19 cellular contexts compared by ENCODE assay signal in the genomic region with DNA sequence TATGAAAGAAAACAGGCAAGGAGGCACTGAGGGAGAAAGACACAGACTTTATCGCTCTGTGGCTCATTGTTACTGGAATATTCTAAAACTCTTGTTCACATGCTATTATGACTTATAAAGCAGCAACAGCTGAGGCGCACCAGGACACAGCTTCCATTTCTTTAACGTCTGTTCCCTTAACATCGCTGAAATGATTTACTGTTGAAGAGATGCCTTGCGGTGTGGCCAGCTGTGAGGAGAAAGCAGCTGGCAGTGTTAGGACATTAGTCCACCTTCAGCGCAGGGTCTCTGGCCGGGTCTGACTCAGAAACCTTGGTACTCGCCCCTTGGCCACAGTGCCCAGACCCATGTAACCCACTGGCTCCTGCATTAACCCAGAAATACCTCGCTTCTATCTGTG. TPM values are rescaled to one million over a fixed set of nuclear protein-coding genes. Genes with fewer than 3 reads are reported as not detected.
DNase-seq lines count a peak whose midpoint lies in the region; ATAC-seq, FAIRE-seq and TF ChIP-seq lines count a peak whose summit lies in the region.
"Had no signal": no experiment of that assay in that cellular context is flagged by ENCODE, and none has a peak within 500 bp of the region (broad histone marks: within the 10 kb centered on the region; RNA-seq: fewer than 3 reads in every experiment).

No MANE protein-coding gene starts in this region.

- no peak overlapping the region for H3K4me3 Mint-ChIP-seq in activated naive CD8-positive, alpha-beta T cell treated with anti-CD3 and anti-CD28 coated beads, Interleukin-2, amount 50 U/mL, for 24 hours
- no peak overlapping the region for H3K4me3 Mint-ChIP-seq in natural killer cell
- H3K4me3 Mint-ChIP-seq: H9 had no signal

- POLR2A ChIA-PET in HCT116 (lab: Charles Lee): no interaction called here
- POLR2A ChIA-PET in HepG2 (lab: Yijun Ruan, JAX): interaction anchor here (1.9 kb wide), 1 partner anchor 10 kb away, joined by 8 read pairs; the partner anchor contains the start of gene VAMP3

- TF ChIP-seq CTCF in HCT116 (IDR thresholded peaks at IDR 0.05 in 2 of 3, conservative IDR thresholded peaks at IDR 0.05 in 1 of 3; ENCODE audit: borderline replicate concordance in 1 of 3, insufficient read depth in 1 of 3, low read depth in 2 of 3, low read length in 2 of 3) (no peak), natural killer cell (IDR thresholded peaks at IDR 0.05) (no peak), tibial artery (IDR thresholded peaks at IDR 0.05) (no peak), HepG2 (CRISPR knock-in tag; IDR thresholded peaks at IDR 0.05) (no peak)

- H3K9me2 ChIP-seq in HCT116 (ENCODE audit: insufficient read depth): no peaks in the 10 kb centered on the region

- H3K4me1 Mint-ChIP-seq in activated naive CD8-positive, alpha-beta T cell treated with anti-CD3 and anti-CD28 coated beads, Interleukin-2, amount 50 U/mL, for 24 hours: peaks cover 26% of the 10 kb centered on the region
- H3K4me1 Mint-ChIP-seq in natural killer cell: peaks cover 21 to 27% of the 10 kb centered on the region in 2 donors

- ATAC-seq in HCT116 (no peak), natural killer cell (no peak), HepG2 (no peak)
- no peak for ATAC-seq in activated naive CD8-positive, alpha-beta T cell treated with anti-CD3 and anti-CD28 coated beads, Interleukin-2, amount 50 U/mL, for 24 hours
- ATAC-seq: A549 had no signal

- no peak for TF ChIP-seq EP300 in HepG2 (IDR thresholded peaks at IDR 0.05; ENCODE audit: low read depth in 2 of 2, low read length in 2 of 2)
- TF ChIP-seq EP300 in HepG2 (CRISPR knock-in tag; IDR thresholded peaks at IDR 0.05; ENCODE audit: borderline replicate concordance): no peak

- TF ChIP-seq RAD21 in HCT116 (IDR thresholded peaks at IDR 0.05; ENCODE audit: low read depth) (no peak), HepG2 (CRISPR knock-in tag; IDR thresholded peaks at IDR 0.05) (no peak)

- peaks cover 0 to 44% (median 15%) of the 10 kb centered on the region in 11 experiments; a peak in 12 of 22 replicates for H4K20me1 ChIP-seq in BLaER1 treated with 17β-estradiol and CSF1 and Interleukin-3, amounts not matched to agents 10 nM and 100 nM
- H4K20me1 ChIP-seq in HCT116 (ENCODE audit: insufficient read depth) (no peaks in the 10 kb centered on the region), HepG2 (ENCODE audit: insufficient read depth, low read length) (no peaks in the 10 kb centered on the region)

- H3K9ac ChIP-seq in BLaER1 treated with 17β-estradiol and CSF1 and Interleukin-3, amounts not matched to agents 10 nM and 100 nM: peak overlapping the region in 9 of 11 experiments; percentile 11 to 72 (median 36); a peak in 12 of 22 replicates
- H3K9ac ChIP-seq in HCT116 (ENCODE audit: low read length) (no peak overlapping the region), HepG2 (ENCODE audit: insufficient read depth, low read depth, low read length) (no peak overlapping the region)

- no peak for FAIRE-seq in HepG2 (lab: Jason Lieb, UNC)
- FAIRE-seq: A549 had no signal

- BruUV-seq in HCT116 (replicated peaks; lab: Mats Ljungman, UMichigan) (TSS peak; percentile 4), HepG2 (replicated peaks; lab: Mats Ljungman, UMichigan) (no TSS peak)

- H3K4me2 ChIP-seq in BLaER1 treated with 17β-estradiol and CSF1 and Interleukin-3, amounts not matched to agents 10 nM and 100 nM: peak overlapping the region; percentile 87 to 96 (median 93)
- H3K4me2 ChIP-seq in HCT116 (ENCODE audit: low read length) (no peak overlapping the region), HepG2 (ENCODE audit: low read depth, low read length) (no peak overlapping the region)
- H3K4me2 ChIP-seq: A549 had no signal

- peaks cover 32 to 46% (median 39%) of the 10 kb centered on the region in 10 experiments for H3K4me1 ChIP-seq in BLaER1 treated with 17β-estradiol and CSF1 and Interleukin-3, amounts not matched to agents 10 nM and 100 nM
- H3K4me1 ChIP-seq in HCT116 (ENCODE audit: control insufficient read depth in 1 of 2, insufficient read depth in 2 of 2, low read length in 2 of 2): peaks cover 0 to 13% of the 10 kb centered on the region in 2 experiments; a peak in 3 of 4 replicates
- peaks cover 0 to 25% (median 12%) of the 10 kb centered on the region in 4 donors for H3K4me1 ChIP-seq in tibial artery
- H3K4me1 ChIP-seq in HepG2 (ENCODE audit: insufficient read depth, low read length): peaks cover 28% of the 10 kb centered on the region

- peak overlapping the region; percentile 32 for H3K27ac Mint-ChIP-seq in activated naive CD8-positive, alpha-beta T cell treated with anti-CD3 and anti-CD28 coated beads, Interleukin-2, amount 50 U/mL, for 24 hours
- peak overlapping the region; percentile 57 to 82 for H3K27ac Mint-ChIP-seq in natural killer cell

- RAD21 ChIA-PET in HCT116 (lab: Charles Lee; ENCODE audit: low non-redundant PET in 1 of 2, low total read pairs in 2 of 2, uncharacterized antibody in 2 of 2, unreplicated experiment in 2 of 2): no interaction called here

- WGBS in HepG2 (ENCODE audit: low lambda C conversion rate): 97% methylated on average over 9 of the region's 9 CpGs

- H3K4me3 ChIP-seq in BLaER1 treated with 17β-estradiol and CSF1 and Interleukin-3, amounts not matched to agents 10 nM and 100 nM: peak overlapping the region in 7 of 10 experiments; percentile 21 to 69 (median 42); a peak in 7 of 20 replicates
- H3K4me3 ChIP-seq in HCT116 (replicated peaks in 1 of 2; ENCODE audit: low read depth in 1 of 2, low read length in 2 of 2) (no peak overlapping the region), tibial artery (no peak overlapping the region), HepG2 (replicated peaks in 1 of 3; ENCODE audit: insufficient read depth in 1 of 3, low read depth in 2 of 3, low read length in 3 of 3) (no peak overlapping the region)
- H3K4me3 ChIP-seq: A549, SJCRH30 had no signal

- peaks cover 15% of the 10 kb centered on the region for H3K36me3 Mint-ChIP-seq in activated naive CD8-positive, alpha-beta T cell treated with anti-CD3 and anti-CD28 coated beads, Interleukin-2, amount 50 U/mL, for 24 hours (ENCODE audit: low read depth)
- no peaks in the 10 kb centered on the region for H3K36me3 Mint-ChIP-seq in natural killer cell

- DNase-seq in HCT116 (ENCODE audit: low read depth, low spot score) (no peak), natural killer cell (no peak), tibial artery (no peak), HepG2 (ENCODE audit: low spot score) (no peak), anterior cingulate cortex (lab: John Stamatoyannopoulos, UW) (no peak)
- DNase-seq in activated naive CD8-positive, alpha-beta T cell treated with anti-CD3 and anti-CD28 coated beads, Interleukin-2, amount 50 U/mL, for 24 hours: no peak
- no peak for DNase-seq in effector CD4-positive, alpha-beta T cell
- DNase-seq: C1 segment of cervical spinal cord, DMS153, H9, NCI-H1417, NCI-H187, NCI-H2107, NCI-H2227 treated with DMSO at 0.1 percent for 48 hours, NCI-H510A treated with DMSO at 0.1 percent for 48 hours, NCI-H82, SJCRH30 had no signal

- no peaks in the 10 kb centered on the region for H3K9me3 Mint-ChIP-seq in activated naive CD8-positive, alpha-beta T cell treated with anti-CD3 and anti-CD28 coated beads, Interleukin-2, amount 50 U/mL, for 24 hours
- no peaks in the 10 kb centered on the region for H3K9me3 Mint-ChIP-seq in natural killer cell

- H2AFZ ChIP-seq in HCT116 (ENCODE audit: low read depth, low read length, poor library complexity, severe bottlenecking) (no peak overlapping the region), HepG2 (ENCODE audit: low read length) (no peak overlapping the region)

- no peaks in the 10 kb centered on the region for H3K27me3 Mint-ChIP-seq in activated naive CD8-positive, alpha-beta T cell treated with anti-CD3 and anti-CD28 coated beads, Interleukin-2, amount 50 U/mL, for 24 hours
- no peaks in the 10 kb centered on the region for H3K27me3 Mint-ChIP-seq in natural killer cell (ENCODE audit: low read depth in 2 of 2)

- no peaks in the 10 kb centered on the region for H3K27me3 ChIP-seq in BLaER1 treated with 17β-estradiol and CSF1 and Interleukin-3, amounts not matched to agents 10 nM and 100 nM
- no peaks in the 10 kb centered on the region for H3K27me3 ChIP-seq in HCT116 (ENCODE audit: insufficient read depth, low read length)
- no peaks in the 10 kb centered on the region for H3K27me3 ChIP-seq in tibial artery
- H3K27me3 ChIP-seq in HepG2 (ENCODE audit: control insufficient read depth in 1 of 2, insufficient read depth in 2 of 2, low read length in 2 of 2): no peaks in the 10 kb centered on the region
- H3K27me3 ChIP-seq: SJCRH30 had no signal

- CTCF ChIA-PET in HCT116 (lab: Charles Lee): no interaction called here
- CTCF ChIA-PET in HepG2 (lab: Yijun Ruan, JAX; ENCODE audit: low intra/inter-chr PET ratio, low total read pairs): no interaction called here

- intact Hi-C loops in HCT116 (cut with micrococcal nuclease): loop anchor here (5.0 kb wide), 1 partner anchor 181 kb away; the partner anchor contains the start of gene PARK7
- intact Hi-C loops in natural killer cell (cut with micrococcal nuclease): loop anchor here (10.0 kb wide), 1 partner anchor 996 kb away; the partner anchor contains the start of gene CAMTA1
- intact Hi-C loops in tibial artery (cut with DNase I; ENCODE audit: low total_unique reads): no loop called here
- intact Hi-C loops in HepG2 (cut with micrococcal nuclease; ENCODE audit: unreplicated experiment): no loop called here

- in situ Hi-C loops in HepG2 (cut with HindIII; ENCODE audit: extremely low pct_ligation_motif_present, low pct_unique_long_range_greater_than_20kb): no loop called here

- H3K79me2 ChIP-seq in HCT116 (ENCODE audit: insufficient read depth, low read length) (peaks cover 7% of the 10 kb centered on the region), HepG2 (ENCODE audit: insufficient read depth, low read length) (peaks cover 2% of the 10 kb centered on the region)

- TF ChIP-seq POLR2A in HCT116 (IDR thresholded peaks at IDR 0.05; ENCODE audit: borderline replicate concordance, extremely low read depth, insufficient read depth, insufficient read length) (no peak), HepG2 (IDR thresholded peaks at IDR 0.05; ENCODE audit: insufficient read depth in 1 of 2, low read depth in 2 of 2, low read length in 2 of 2) (no peak)

- peaks cover 49 to 54% (median 51%) of the 10 kb centered on the region in 11 experiments for H3K36me3 ChIP-seq in BLaER1 treated with 17β-estradiol and CSF1 and Interleukin-3, amounts not matched to agents 10 nM and 100 nM
- H3K36me3 ChIP-seq in HCT116 (ENCODE audit: control insufficient read depth in 1 of 2, insufficient read depth in 2 of 2, low read length in 2 of 2) (peaks cover 11% of the 10 kb centered on the region in 2 experiments; a peak in 3 of 4 replicates), tibial artery (peaks cover 37 to 55% (median 49%) of the 10 kb centered on the region in 3 donors), HepG2 (replicated peaks in 1 of 2; ENCODE audit: control insufficient read depth in 1 of 2, insufficient read depth in 2 of 2, low read length in 2 of 2) (peaks cover 9 to 39% of the 10 kb centered on the region in 2 experiments; a peak in 4 of 5 replicates)

- peak overlapping the region in 9 of 11 experiments; percentile 46 to 71 (median 60); a peak in 16 of 22 replicates for H3K27ac ChIP-seq in BLaER1 treated with 17β-estradiol and CSF1 and Interleukin-3, amounts not matched to agents 10 nM and 100 nM
- H3K27ac ChIP-seq in HCT116 (ENCODE audit: low read depth, low read length) (no peak overlapping the region), tibial artery (no peak overlapping the region), HepG2 (ENCODE audit: extremely low read length, insufficient read depth, low read length) (no peak overlapping the region)
- H3K27ac ChIP-seq: A549, SJCRH30 had no signal

- H3K9me3 ChIP-seq in BLaER1 treated with 17β-estradiol and CSF1 and Interleukin-3, amounts not matched to agents 10 nM and 100 nM (replicated peaks in 1 of 11): peaks cover 0 to 11% (median 4%) of the 10 kb centered on the region in 11 experiments; a peak in 12 of 22 replicates
- no peaks in the 10 kb centered on the region for H3K9me3 ChIP-seq in HCT116 (ENCODE audit: control insufficient read depth in 1 of 2, insufficient read depth in 1 of 2, low read depth in 1 of 2, low read length in 2 of 2)
- H3K9me3 ChIP-seq in tibial artery: no peaks in the 10 kb centered on the region
- no peaks in the 10 kb centered on the region for H3K9me3 ChIP-seq in HepG2 (ENCODE audit: low read length)
- H3K9me3 ChIP-seq: A549, SJCRH30 had no signal

RNA-seq across cellular contexts. Expression of gene PER3, which starts 3.1 kb away (rescaled TPM):
- total RNA-seq in HCT116 (2021; ENCODE audit: unreplicated experiment) (5.8 TPM), natural killer cell (10 to 100 TPM in 2 of 3 donors, 1 to 10 TPM in 1; 9.1 to 20.8 (median 19.2) TPM), HepG2 (2016; rRNA removed; fragmentation: Illumina TruSeq; extraction: Trizol) (3.0 and 3.3 TPM in 2 replicates)
- polyA plus RNA-seq in HCT116 (2012): 2.4 and 3.0 TPM in 2 replicates
- total RNA-seq in HepG2 (2016; cell fraction: cytosol; rRNA removed; fragmentation: Illumina TruSeq; extraction: Trizol; ENCODE audit: low read depth): 1.1 and 1.2 TPM in 2 replicates
- total RNA-seq in HepG2 (2016; cell fraction: insoluble cytoplasmic fraction; rRNA removed; fragmentation: Illumina TruSeq; extraction: Trizol): 2.8 and 3.0 TPM in 2 replicates
- 2.3 and 3.0 TPM in 2 replicates for total RNA-seq in HepG2 (2016; cell fraction: membrane; rRNA removed; fragmentation: Illumina TruSeq; extraction: Trizol)
- 4.0 and 5.0 TPM in 2 replicates for total RNA-seq in HepG2 (2016; cell fraction: nucleus; rRNA removed; fragmentation: Illumina TruSeq; extraction: Trizol)
- polyA plus RNA-seq in HepG2 (2011; rRNA removed): 5.3 and 6.0 TPM in 2 replicates
- polyA plus RNA-seq in HepG2 (2011; cell fraction: cytosol; rRNA removed): 2.6 and 3.0 TPM in 2 replicates
- 6.4 and 8.2 TPM in 2 replicates for polyA plus RNA-seq in HepG2 (2011; cell fraction: nucleus; rRNA removed)
- polyA plus RNA-seq in HepG2 (2012): 2.7 TPM in 2 replicates
- 0.69 and 0.78 TPM in 2 replicates for polyA plus RNA-seq in HepG2 (2016; cell fraction: cytosol; fragmentation: Illumina TruSeq; extraction: Trizol; ENCODE audit: low read depth)
- 2.9 and 3.3 TPM in 2 replicates for polyA plus RNA-seq in HepG2 (2016; cell fraction: insoluble cytoplasmic fraction; fragmentation: Illumina TruSeq; extraction: Trizol; ENCODE audit: low read depth)
- 1.3 and 1.5 TPM in 2 replicates for polyA plus RNA-seq in HepG2 (2016; cell fraction: membrane; fragmentation: Illumina TruSeq; extraction: Trizol; ENCODE audit: low read depth)
- 8.9 and 10.2 TPM in 2 replicates for polyA plus RNA-seq in HepG2 (2016; cell fraction: nucleus; fragmentation: Illumina TruSeq; extraction: Trizol; ENCODE audit: insufficient read depth, low read depth)
- polyA minus RNA-seq in HepG2 (2011; rRNA and poly(A)+ RNA removed; ENCODE audit: low replicate concordance): 2.5 and 9.5 TPM in 2 replicates
- polyA minus RNA-seq in HepG2 (2011; cell fraction: cytosol; rRNA and poly(A)+ RNA removed): 2.4 and 4.8 TPM in 2 replicates
- 11.1 and 12.4 TPM in 2 replicates for polyA minus RNA-seq in HepG2 (2011; cell fraction: nucleus; rRNA and poly(A)+ RNA removed)

RNA-seq across cellular contexts. Expression of gene VAMP3, which starts 9.9 kb away (rescaled TPM):
- total RNA-seq in HCT116 (2021; ENCODE audit: unreplicated experiment) (79.3 TPM), natural killer cell (100 to 1,000 TPM in 1 of 3 donors, 10 to 100 TPM in 2; 86.9 to 110 (median 92.2) TPM), HepG2 (2016; rRNA removed; fragmentation: Illumina TruSeq; extraction: Trizol) (75.3 and 102 TPM in 2 replicates)
- 39.1 and 45.6 TPM in 2 replicates for polyA plus RNA-seq in HCT116 (2012)
- 16.6 and 20.3 TPM in 2 replicates for total RNA-seq in HepG2 (2016; cell fraction: cytosol; rRNA removed; fragmentation: Illumina TruSeq; extraction: Trizol; ENCODE audit: low read depth)
- total RNA-seq in HepG2 (2016; cell fraction: insoluble cytoplasmic fraction; rRNA removed; fragmentation: Illumina TruSeq; extraction: Trizol): 73.2 and 109 TPM in 2 replicates
- total RNA-seq in HepG2 (2016; cell fraction: membrane; rRNA removed; fragmentation: Illumina TruSeq; extraction: Trizol): 75.9 and 77.4 TPM in 2 replicates
- 43.2 and 44.6 TPM in 2 replicates for total RNA-seq in HepG2 (2016; cell fraction: nucleus; rRNA removed; fragmentation: Illumina TruSeq; extraction: Trizol)
- polyA plus RNA-seq in HepG2 (2011; rRNA removed): 75.8 and 88.7 TPM in 2 replicates
- polyA plus RNA-seq in HepG2 (2011; cell fraction: cytosol; rRNA removed): 43.2 and 66.5 TPM in 2 replicates
- polyA plus RNA-seq in HepG2 (2011; cell fraction: nucleus; rRNA removed): 21.8 and 31.6 TPM in 2 replicates
- polyA plus RNA-seq in HepG2 (2012): 52.3 and 54.8 TPM in 2 replicates
- 18.0 and 18.9 TPM in 2 replicates for polyA plus RNA-seq in HepG2 (2016; cell fraction: cytosol; fragmentation: Illumina TruSeq; extraction: Trizol; ENCODE audit: low read depth)
- 147 and 152 TPM in 2 replicates for polyA plus RNA-seq in HepG2 (2016; cell fraction: insoluble cytoplasmic fraction; fragmentation: Illumina TruSeq; extraction: Trizol; ENCODE audit: low read depth)
- 70.8 and 73.6 TPM in 2 replicates for polyA plus RNA-seq in HepG2 (2016; cell fraction: membrane; fragmentation: Illumina TruSeq; extraction: Trizol; ENCODE audit: low read depth)
- 75.8 and 78.8 TPM in 2 replicates for polyA plus RNA-seq in HepG2 (2016; cell fraction: nucleus; fragmentation: Illumina TruSeq; extraction: Trizol; ENCODE audit: insufficient read depth, low read depth)
- 29.0 and 31.6 TPM in 2 replicates for polyA minus RNA-seq in HepG2 (2011; rRNA and poly(A)+ RNA removed; ENCODE audit: low replicate concordance)
- polyA minus RNA-seq in HepG2 (2011; cell fraction: cytosol; rRNA and poly(A)+ RNA removed): 34.5 and 42.2 TPM in 2 replicates
- 20.9 and 32.9 TPM in 2 replicates for polyA minus RNA-seq in HepG2 (2011; cell fraction: nucleus; rRNA and poly(A)+ RNA removed)

Comparison
In these comparisons a context has a peak if more than half of its experiments do, and no peak if none do; other contexts are left out.
1. H3K27ac ChIP-seq: peak in BLaER1 treated with 17β-estradiol and CSF1 and Interleukin-3, amounts not matched to agents 10 nM and 100 nM (9 of 11); none in HCT116 (single experiment), tibial artery (0 of 2) and HepG2 (single experiment).
2. H3K4me2 ChIP-seq: peak in BLaER1 treated with 17β-estradiol and CSF1 and Interleukin-3, amounts not matched to agents 10 nM and 100 nM (11 of 11); none in HCT116 (single experiment) and HepG2 (single experiment).
3. H3K4me3 ChIP-seq: peak in BLaER1 treated with 17β-estradiol and CSF1 and Interleukin-3, amounts not matched to agents 10 nM and 100 nM (7 of 10); none in HCT116 (0 of 2), tibial artery (0 of 2) and HepG2 (0 of 3).
4. H3K9ac ChIP-seq: peak in BLaER1 treated with 17β-estradiol and CSF1 and Interleukin-3, amounts not matched to agents 10 nM and 100 nM (9 of 11); none in HCT116 (single experiment) and HepG2 (single experiment).
5. intact Hi-C loops: an anchor here in HCT116 (5.0 kb wide) and natural killer cell (10.0 kb wide); none called in tibial artery and HepG2.